21 cellular contexts compared by ENCODE assay signal in the genomic region with DNA sequence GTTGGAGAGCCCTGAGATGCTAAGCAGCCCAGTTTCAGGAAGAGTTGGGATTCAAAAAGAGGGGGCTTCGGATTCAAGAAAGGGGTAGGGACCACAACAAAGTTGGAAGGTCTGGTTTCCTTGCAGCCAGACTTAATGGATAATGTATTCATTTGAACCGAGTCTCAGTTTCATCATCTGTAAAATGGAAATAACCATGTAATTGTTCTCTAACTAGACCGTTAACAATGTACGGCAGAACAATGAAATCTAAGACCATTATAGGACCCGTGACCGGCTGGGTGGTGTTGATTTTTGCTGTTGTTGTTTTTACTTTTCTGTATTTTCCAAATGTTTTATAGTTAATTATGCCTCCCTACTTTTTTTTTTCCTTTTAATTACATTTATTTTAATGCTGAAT. TPM values are rescaled to one million over a fixed set of nuclear protein-coding genes. Genes with fewer than 3 reads are reported as not detected.
A peak's percentile ranks its signal among the peaks of the same experiment; 100 is the strongest.
DNase-seq lines count a peak whose midpoint lies in the region; ATAC-seq, FAIRE-seq and TF ChIP-seq lines count a peak whose summit lies in the region.
"Had no signal": no experiment of that assay in that cellular context is flagged by ENCODE, and none has a peak within 500 bp of the region (broad histone marks: within the 10 kb centered on the region; RNA-seq: fewer than 3 reads in every experiment).

No MANE protein-coding gene starts in this region.

- no peaks in the 10 kb centered on the region for H3K9me3 ChIP-seq in HepG2 (ENCODE audit: low read length)
- H3K9me3 ChIP-seq in right lobe of liver, result no peaks in the 10 kb centered on the region
- no peaks in the 10 kb centered on the region for H3K9me3 ChIP-seq in T-helper 17 cell (ENCODE audit: control insufficient read depth, low read length, poor library complexity, severe bottlenecking)
- H3K9me3 ChIP-seq: SK-N-SH had no signal

- H3K4me1 ChIP-seq in HepG2 (ENCODE audit: insufficient read depth, low read length) (peaks cover 48% of the 10 kb centered on the region), right lobe of liver (peaks cover 0 to 14% (median 7%) of the 10 kb centered on the region in 4 donors)

- POLR2A ChIA-PET in HepG2 (lab: Yijun Ruan, JAX), result no interaction called here

- no peak overlapping the region for H2AFZ ChIP-seq in HepG2 (ENCODE audit: low read length)

- H3K27me3 Mint-ChIP-seq in T-helper 17 cell, result no peaks in the 10 kb centered on the region
- no peaks in the 10 kb centered on the region for H3K27me3 Mint-ChIP-seq in nephron (ENCODE audit: low read depth)

- CTCF ChIA-PET in HepG2 (lab: Yijun Ruan, JAX; ENCODE audit: low intra/inter-chr PET ratio, low total read pairs), result no interaction called here

- H3K27me3 ChIP-seq in HepG2 (ENCODE audit: control insufficient read depth in 1 of 2, insufficient read depth in 2 of 2, low read length in 2 of 2) (no peaks in the 10 kb centered on the region), right lobe of liver (no peaks in the 10 kb centered on the region)

- H3K4me3 Mint-ChIP-seq in T-helper 17 cell (no peak overlapping the region), nephron (peak overlapping the region in 2 of 3 experiments; percentile 32 to 49)

- no peak for FAIRE-seq in HepG2 (lab: Jason Lieb, UNC)
- FAIRE-seq: GM12878, H1 had no signal

- TF ChIP-seq EP300 in HepG2 (IDR thresholded peaks at IDR 0.05; ENCODE audit: low read depth in 2 of 2, low read length in 2 of 2) (no peak), HepG2 (CRISPR knock-in tag; IDR thresholded peaks at IDR 0.05; ENCODE audit: borderline replicate concordance) (no peak)

- BruUV-seq in HepG2 (replicated peaks; lab: Mats Ljungman, UMichigan), result no TSS peak

- TF ChIP-seq POLR2A in HepG2 (IDR thresholded peaks at IDR 0.05; ENCODE audit: insufficient read depth in 1 of 2, low read depth in 2 of 2, low read length in 2 of 2), result no peak
- no peak for TF ChIP-seq POLR2A in right lobe of liver (IDR thresholded peaks at IDR 0.05)

- TF ChIP-seq CTCF in HepG2 (CRISPR knock-in tag; IDR thresholded peaks at IDR 0.05), result no peak
- TF ChIP-seq CTCF in right lobe of liver (IDR thresholded peaks at IDR 0.05), result no peak
- no peak for TF ChIP-seq CTCF in nephron (IDR thresholded peaks at IDR 0.05; ENCODE audit: unreplicated experiment in 3 of 3)

- 93% methylated on average over 6 of the region's 6 CpGs for WGBS in HepG2 (ENCODE audit: low lambda C conversion rate)
- WGBS in right lobe of liver (ENCODE audit: insufficient coverage, low coverage, low lambda C conversion rate, missing lambda C conversion rate), result 89% methylated on average over 6 of the region's 6 CpGs

- no peak overlapping the region for H3K4me3 ChIP-seq in HepG2 (replicated peaks in 1 of 3; ENCODE audit: insufficient read depth in 1 of 3, low read depth in 2 of 3, low read length in 3 of 3)
- H3K4me3 ChIP-seq in right lobe of liver, result no peak overlapping the region
- H3K4me3 ChIP-seq: GM12878 had no signal

- no peak overlapping the region for H3K27ac ChIP-seq in HepG2 (ENCODE audit: extremely low read length, insufficient read depth, low read length)
- H3K27ac ChIP-seq in right lobe of liver, result no peak overlapping the region
- H3K27ac ChIP-seq: KMS-11 had no signal

- ATAC-seq in HepG2 (no peak), right lobe of liver (no peak), T-helper 17 cell (no peak), HG02571 (IDR thresholded peaks at IDR 0.05; ENCODE audit: unreplicated experiment) (no peak), GM21825 (IDR thresholded peaks at IDR 0.05; ENCODE audit: unreplicated experiment) (no peak), GM18511 (IDR thresholded peaks at IDR 0.05; ENCODE audit: unreplicated experiment) (no peak)
- ATAC-seq: GM12878 had no signal

- no peaks in the 10 kb centered on the region for H3K79me2 ChIP-seq in HepG2 (ENCODE audit: insufficient read depth, low read length)

- H3K4me2 ChIP-seq in HepG2 (ENCODE audit: low read depth, low read length), result no peak overlapping the region
- H3K4me2 ChIP-seq: KMS-11, SK-N-SH had no signal

- TF ChIP-seq RAD21 in HepG2 (CRISPR knock-in tag; IDR thresholded peaks at IDR 0.05), result no peak

- DNase-seq in HepG2 (ENCODE audit: low spot score), result no peak
- no peak for DNase-seq in right lobe of liver
- no peak for DNase-seq in T-helper 17 cell
- DNase-seq: ACHN, C1 segment of cervical spinal cord, DMS 273 treated with DMSO at 0.1 percent for 48 hours, GDM1, NCI-H1417 treated with DMSO at 0.1 percent for 48 hours, NCI-H187 treated with DMSO at 0.1 percent for 48 hours, NCI-H2227 treated with DMSO at 0.1 percent for 48 hours, NCI-H510A treated with DMSO at 0.1 percent for 48 hours, NCI-H774, Right ventricle myocardium superior, SK-N-SH had no signal

- H3K4me1 Mint-ChIP-seq in T-helper 17 cell (peaks cover 10% of the 10 kb centered on the region), nephron (no peaks in the 10 kb centered on the region)

- intact Hi-C loops in HepG2 (cut with micrococcal nuclease; ENCODE audit: unreplicated experiment) (no loop called here), right lobe of liver (cut with DNase I) (no loop called here)

- H3K9me3 Mint-ChIP-seq in nephron, result no peaks in the 10 kb centered on the region

- H3K36me3 Mint-ChIP-seq in T-helper 17 cell (ENCODE audit: low read depth), result peaks cover 4% of the 10 kb centered on the region
- H3K36me3 Mint-ChIP-seq in nephron (ENCODE audit: low read depth), result no peaks in the 10 kb centered on the region

- H3K9ac ChIP-seq in HepG2 (ENCODE audit: insufficient read depth, low read depth, low read length), result no peak overlapping the region
- H3K9ac ChIP-seq: KMS-11, SK-N-SH had no signal

- in situ Hi-C loops in HepG2 (cut with HindIII; ENCODE audit: extremely low pct_ligation_motif_present, low pct_unique_long_range_greater_than_20kb), result no loop called here

- no peaks in the 10 kb centered on the region for H3K36me3 ChIP-seq in HepG2 (replicated peaks in 1 of 2; ENCODE audit: control insufficient read depth in 1 of 2, insufficient read depth in 2 of 2, low read length in 2 of 2)
- no peaks in the 10 kb centered on the region for H3K36me3 ChIP-seq in right lobe of liver

- no peaks in the 10 kb centered on the region for H4K20me1 ChIP-seq in HepG2 (ENCODE audit: insufficient read depth, low read length)

- H3K27ac Mint-ChIP-seq in T-helper 17 cell (peak overlapping the region; percentile 68), nephron (peak overlapping the region in 2 of 3 experiments; percentile 25 to 29)

TF ChIP-seq in HepG2, 621 proteins besides CTCF, POLR2A, EP300 and RAD21 (continues in another document):
- TF ChIP-seq ZNF629 (CRISPR knock-in tag; conservative IDR thresholded peaks at IDR 0.05) (peak; percentile 71), ZNF430 (CRISPR knock-in tag; IDR thresholded peaks at IDR 0.05) (no peak)

RNA-seq across cellular contexts. Expression of gene MRPL48, which starts 6.4 kb away (rescaled TPM):
- total RNA-seq in HepG2 (2016; rRNA removed; fragmentation: Illumina TruSeq; extraction: Trizol), result 67.9 and 97.3 TPM in 2 replicates
- 27.8 TPM in 2 replicates for total RNA-seq in HepG2 (2016; cell fraction: cytosol; rRNA removed; fragmentation: Illumina TruSeq; extraction: Trizol; ENCODE audit: low read depth)
- total RNA-seq in HepG2 (2016; cell fraction: insoluble cytoplasmic fraction; rRNA removed; fragmentation: Illumina TruSeq; extraction: Trizol), result 65.9 and 101 TPM in 2 replicates
- 51.7 and 53.0 TPM in 2 replicates for total RNA-seq in HepG2 (2016; cell fraction: membrane; rRNA removed; fragmentation: Illumina TruSeq; extraction: Trizol)
- 21.9 and 28.3 TPM in 2 replicates for total RNA-seq in HepG2 (2016; cell fraction: nucleus; rRNA removed; fragmentation: Illumina TruSeq; extraction: Trizol)
- 50.2 and 61.2 TPM in 2 replicates for polyA plus RNA-seq in HepG2 (2011; rRNA removed)
- polyA plus RNA-seq in HepG2 (2011; cell fraction: cytosol; rRNA removed), result 27.7 and 30.4 TPM in 2 replicates
- polyA plus RNA-seq in HepG2 (2011; cell fraction: nucleus; rRNA removed), result 9.2 and 10.1 TPM in 2 replicates
- 40.6 and 45.7 TPM in 2 replicates for polyA plus RNA-seq in HepG2 (2012)
- 34.1 and 42.7 TPM in 2 replicates for polyA plus RNA-seq in HepG2 (2016; cell fraction: cytosol; fragmentation: Illumina TruSeq; extraction: Trizol; ENCODE audit: low read depth)
- polyA plus RNA-seq in HepG2 (2016; cell fraction: insoluble cytoplasmic fraction; fragmentation: Illumina TruSeq; extraction: Trizol; ENCODE audit: low read depth), result 102 and 104 TPM in 2 replicates
- polyA plus RNA-seq in HepG2 (2016; cell fraction: membrane; fragmentation: Illumina TruSeq; extraction: Trizol; ENCODE audit: low read depth), result 46.1 and 46.9 TPM in 2 replicates
- 34.7 and 41.9 TPM in 2 replicates for polyA plus RNA-seq in HepG2 (2016; cell fraction: nucleus; fragmentation: Illumina TruSeq; extraction: Trizol; ENCODE audit: insufficient read depth, low read depth)
- polyA minus RNA-seq in HepG2 (2011; rRNA and poly(A)+ RNA removed; ENCODE audit: low replicate concordance), result 13.4 and 41.4 TPM in 2 replicates
- polyA minus RNA-seq in HepG2 (2011; cell fraction: cytosol; rRNA and poly(A)+ RNA removed), result 11.1 and 12.9 TPM in 2 replicates
- polyA minus RNA-seq in HepG2 (2011; cell fraction: nucleus; rRNA and poly(A)+ RNA removed), result 15.0 and 16.6 TPM in 2 replicates
- total RNA-seq in right lobe of liver, result 10 to 100 TPM; 15.9 to 26.7 (median 18.2) TPM
- 10 to 100 TPM; 14.8 to 23.7 TPM for total RNA-seq in T-helper 17 cell

RNA-seq across cellular contexts. Expression of gene RAB6A, which starts 20.4 kb away (rescaled TPM):
- 74.3 and 83.3 TPM in 2 replicates for total RNA-seq in HepG2 (2016; rRNA removed; fragmentation: Illumina TruSeq; extraction: Trizol)
- 71.2 and 75.6 TPM in 2 replicates for total RNA-seq in HepG2 (2016; cell fraction: cytosol; rRNA removed; fragmentation: Illumina TruSeq; extraction: Trizol; ENCODE audit: low read depth)
- total RNA-seq in HepG2 (2016; cell fraction: insoluble cytoplasmic fraction; rRNA removed; fragmentation: Illumina TruSeq; extraction: Trizol), result 77.4 and 84.5 TPM in 2 replicates
- 47.3 and 51.3 TPM in 2 replicates for total RNA-seq in HepG2 (2016; cell fraction: membrane; rRNA removed; fragmentation: Illumina TruSeq; extraction: Trizol)
- 40.6 and 45.8 TPM in 2 replicates for total RNA-seq in HepG2 (2016; cell fraction: nucleus; rRNA removed; fragmentation: Illumina TruSeq; extraction: Trizol)
- 92.0 and 121 TPM in 2 replicates for polyA plus RNA-seq in HepG2 (2011; rRNA removed)
- 39.6 and 72.5 TPM in 2 replicates for polyA plus RNA-seq in HepG2 (2011; cell fraction: cytosol; rRNA removed)
- 38.0 and 39.7 TPM in 2 replicates for polyA plus RNA-seq in HepG2 (2011; cell fraction: nucleus; rRNA removed)
- 73.4 and 84.2 TPM in 2 replicates for polyA plus RNA-seq in HepG2 (2012)
- polyA plus RNA-seq in HepG2 (2016; cell fraction: cytosol; fragmentation: Illumina TruSeq; extraction: Trizol; ENCODE audit: low read depth), result 10.3 and 12.2 TPM in 2 replicates
- 113 and 114 TPM in 2 replicates for polyA plus RNA-seq in HepG2 (2016; cell fraction: insoluble cytoplasmic fraction; fragmentation: Illumina TruSeq; extraction: Trizol; ENCODE audit: low read depth)
- polyA plus RNA-seq in HepG2 (2016; cell fraction: membrane; fragmentation: Illumina TruSeq; extraction: Trizol; ENCODE audit: low read depth), result 31.5 and 35.2 TPM in 2 replicates
- 65.7 and 66.6 TPM in 2 replicates for polyA plus RNA-seq in HepG2 (2016; cell fraction: nucleus; fragmentation: Illumina TruSeq; extraction: Trizol; ENCODE audit: insufficient read depth, low read depth)
- polyA minus RNA-seq in HepG2 (2011; rRNA and poly(A)+ RNA removed; ENCODE audit: low replicate concordance), result 87.8 and 136 TPM in 2 replicates
- 128 and 159 TPM in 2 replicates for polyA minus RNA-seq in HepG2 (2011; cell fraction: cytosol; rRNA and poly(A)+ RNA removed)
- polyA minus RNA-seq in HepG2 (2011; cell fraction: nucleus; rRNA and poly(A)+ RNA removed), result 68.9 and 102 TPM in 2 replicates
- total RNA-seq in right lobe of liver, result 100 to 1,000 TPM in 2 of 6 experiments, 10 to 100 TPM in 4; 59.3 to 163 (median 81.7) TPM
- 10 to 100 TPM; 63.8 to 70.3 TPM for total RNA-seq in T-helper 17 cell
